9 cellular contexts compared by ENCODE assay signal in the genomic region with DNA sequence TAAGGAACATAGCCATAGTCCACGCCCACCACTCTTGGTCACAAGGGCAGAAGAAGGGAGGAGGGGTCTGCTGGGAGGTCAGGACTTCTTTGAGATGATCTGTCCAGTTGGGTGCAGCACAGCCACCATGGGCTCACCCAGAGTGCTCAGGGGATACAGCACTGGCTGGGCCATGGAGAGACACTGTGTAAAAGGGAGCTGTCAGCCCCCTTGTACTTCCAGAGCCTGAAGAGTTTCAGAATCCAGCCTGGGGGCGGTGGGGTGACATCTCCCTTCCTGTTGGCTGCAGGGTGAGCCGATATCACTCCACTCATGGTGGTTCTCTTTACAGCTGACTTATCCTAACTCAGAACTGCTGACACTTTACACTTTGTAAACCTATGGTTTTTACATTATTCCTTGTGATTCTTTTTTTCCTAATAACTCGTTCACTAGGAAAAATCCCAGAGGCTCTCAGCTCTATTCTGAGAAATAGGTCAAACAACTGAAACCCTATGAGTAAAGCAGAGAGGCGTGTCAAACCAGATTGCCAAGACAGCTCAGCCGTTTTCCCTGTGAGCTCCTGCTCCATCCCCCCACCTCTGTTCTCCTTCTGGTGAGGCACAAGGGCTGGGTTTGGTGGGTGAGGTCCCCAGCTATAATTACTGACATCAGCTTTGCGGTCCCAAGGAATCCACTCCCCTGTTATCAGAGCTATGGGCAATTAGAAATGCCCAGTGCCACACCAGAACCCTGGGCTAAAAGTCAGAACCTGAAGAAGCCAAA. TPM values are rescaled to one million over a fixed set of nuclear protein-coding genes. Genes with fewer than 3 reads are reported as not detected.
DNase-seq lines count a peak whose midpoint lies in the region; ATAC-seq and TF ChIP-seq lines count a peak whose summit lies in the region.
"Had no signal": no experiment of that assay in that cellular context is flagged by ENCODE, and none has a peak within 500 bp of the region (broad histone marks: within the 10 kb centered on the region; RNA-seq: fewer than 3 reads in every experiment).

No MANE protein-coding gene starts in this region.

- H3K4me1 ChIP-seq in neuronal stem cell (ENCODE audit: control insufficient read depth in 2 of 2, insufficient read depth in 1 of 2, low read depth in 1 of 2, low read length in 2 of 2): peaks cover 3 to 7% of the 10 kb centered on the region in 2 donors
- H3K4me1 ChIP-seq in MM.1S (ENCODE audit: low read length): peaks cover 7% of the 10 kb centered on the region; the same call in 1 of the 2 replicates

- no peaks in the 10 kb centered on the region for H4K20me1 ChIP-seq in MM.1S (ENCODE audit: insufficient read depth, low read length)

- no peak overlapping the region for H3K4ac ChIP-seq in neuronal stem cell (ENCODE audit: low read length)

- H3K4me2 ChIP-seq in neuronal stem cell (ENCODE audit: insufficient read depth, low read length, poor library complexity, severe bottlenecking) (no peak overlapping the region), MM.1S (ENCODE audit: low read depth, low read length) (no peak overlapping the region)

- peak; percentile 54 for ATAC-seq in esophagus mucosa
- no peak for ATAC-seq in GM21576 (IDR thresholded peaks at IDR 0.05; ENCODE audit: unreplicated experiment)
- ATAC-seq in GM21360 (IDR thresholded peaks at IDR 0.05; ENCODE audit: unreplicated experiment): no peak
- ATAC-seq in HG02623 (IDR thresholded peaks at IDR 0.05; ENCODE audit: unreplicated experiment): no peak

- DNase-seq in AG09319 (ENCODE audit: extremely low read depth, low read depth): peak; percentile 72
- DNase-seq in NCI-H226: peak; percentile 77
- no peak for DNase-seq in neuronal stem cell (ENCODE audit: low spot score)
- no peak for DNase-seq in MM.1S
- DNase-seq: islet precursor cell had no signal

- no peak overlapping the region for H2BK5ac ChIP-seq in neuronal stem cell (ENCODE audit: low read length)

- H3K79me1 ChIP-seq in neuronal stem cell (ENCODE audit: low read depth, low read length): no peaks in the 10 kb centered on the region

- H3K27me3 ChIP-seq in neuronal stem cell (ENCODE audit: control insufficient read depth in 3 of 3, insufficient read depth in 3 of 3, low read depth in 1 of 3, low read length in 3 of 3) (no peaks in the 10 kb centered on the region), MM.1S (replicated peaks; ENCODE audit: insufficient read depth, low read length) (no peaks in the 10 kb centered on the region)

- no peak overlapping the region for H2BK120ac ChIP-seq in neuronal stem cell (ENCODE audit: low read depth, low read length)

- H3F3A ChIP-seq in MM.1S (ENCODE audit: insufficient read depth, low read length): peaks cover 25% of the 10 kb centered on the region

- H3K36me3 ChIP-seq in neuronal stem cell (replicated peaks in 1 of 2; ENCODE audit: control insufficient read depth in 2 of 2, insufficient read depth in 2 of 2, low read length in 2 of 2) (peaks cover 10 to 28% of the 10 kb centered on the region in 2 donors), MM.1S (replicated peaks; ENCODE audit: insufficient read depth, low read length) (no peaks in the 10 kb centered on the region)

- H3K9me3 ChIP-seq in neuronal stem cell (replicated peaks in 1 of 2; ENCODE audit: control insufficient read depth in 2 of 2, insufficient read depth in 1 of 2, low read depth in 1 of 2, low read length in 2 of 2) (peaks cover 4 to 12% of the 10 kb centered on the region in 2 donors), MM.1S (replicated peaks; ENCODE audit: insufficient read depth, low read length) (no peaks in the 10 kb centered on the region)

- H3K9me2 ChIP-seq in MM.1S (replicated peaks; ENCODE audit: insufficient read depth, low read length): no peaks in the 10 kb centered on the region

- H2BK12ac ChIP-seq in neuronal stem cell (ENCODE audit: low read length): no peak overlapping the region

- H3K14ac ChIP-seq in neuronal stem cell (ENCODE audit: low read length): no peak overlapping the region

- H3K23ac ChIP-seq in neuronal stem cell (ENCODE audit: low read depth, low read length, poor library complexity): no peak overlapping the region

- H4K8ac ChIP-seq in neuronal stem cell (ENCODE audit: low read depth, low read length): no peak overlapping the region

- peak overlapping the region; percentile 7 for H3K18ac ChIP-seq in neuronal stem cell (ENCODE audit: low read length)

- H3K27ac ChIP-seq in neuronal stem cell (replicated peaks; ENCODE audit: low read length): no peak overlapping the region
- no peak overlapping the region for H3K27ac ChIP-seq in MM.1S (ENCODE audit: low read length)

- no peak overlapping the region for H4K91ac ChIP-seq in neuronal stem cell (ENCODE audit: low read depth, low read length, poor library complexity)

- H3K9ac ChIP-seq in neuronal stem cell (ENCODE audit: low read depth, low read length, poor library complexity): no peak overlapping the region
- no peak overlapping the region for H3K9ac ChIP-seq in MM.1S (ENCODE audit: low read length)

- peaks cover 10% of the 10 kb centered on the region for H3K79me2 ChIP-seq in MM.1S (ENCODE audit: low read length)

- peak overlapping the region; percentile 11 for H2AFZ ChIP-seq in neuronal stem cell (ENCODE audit: low read length)
- no peak overlapping the region for H2AFZ ChIP-seq in MM.1S (ENCODE audit: low read length)

- TF ChIP-seq CTCF in AG09319 (IDR thresholded peaks at IDR 0.05; ENCODE audit: low read depth, low read length) (no peak), MM.1S (IDR thresholded peaks at IDR 0.05; ENCODE audit: low read length) (no peak)

- H3K4me3 ChIP-seq in neuronal stem cell (ENCODE audit: low read length in 2 of 2) (no peak overlapping the region), MM.1S (ENCODE audit: low read length) (no peak overlapping the region)

- H2BK15ac ChIP-seq in neuronal stem cell (ENCODE audit: low read length): no peak overlapping the region

- no CpG with 5 or more reads among the region's 7 CpGs for WGBS in neuronal stem cell (ENCODE audit: extremely low coverage in 2 of 2, insufficient read length in 2 of 2, insufficient replicate concordance in 1 of 2), 2 donors

- H2AK5ac ChIP-seq in neuronal stem cell (ENCODE audit: low read depth, low read length): peak overlapping the region; percentile 61

RNA-seq across cellular contexts. Expression of gene MRPS24, which starts 3.3 kb away (rescaled TPM):
- 123 TPM for total RNA-seq in esophagus mucosa
- 130 TPM for polyA plus RNA-seq in neuronal stem cell (2013, experiment 1 of 2)
- 127 TPM for polyA plus RNA-seq in neuronal stem cell (2013, experiment 2 of 2)

RNA-seq across cellular contexts. Expression of gene URGCP, which starts 33.8 kb away (rescaled TPM):
- 20.6 TPM for total RNA-seq in esophagus mucosa
- 8.0 TPM for polyA plus RNA-seq in neuronal stem cell (2013, experiment 1 of 2)
- polyA plus RNA-seq in neuronal stem cell (2013, experiment 2 of 2): 9.4 TPM

RNA-seq across cellular contexts. Expression of gene UBE2D4, which starts 53.7 kb away (rescaled TPM):
- 9.2 TPM for total RNA-seq in esophagus mucosa
- 8.5 TPM for polyA plus RNA-seq in neuronal stem cell (2013, experiment 1 of 2)
- 8.8 TPM for polyA plus RNA-seq in neuronal stem cell (2013, experiment 2 of 2)

Comparison
In these comparisons a context has a peak if more than half of its experiments do, and no peak if none do; other contexts are left out.
1. DNase-seq: peak in AG09319 (single experiment) and NCI-H226 (single experiment); none in neuronal stem cell (single experiment) and MM.1S (single experiment).